ENCODE assay signal across 18 cellular contexts in the genomic region with DNA sequence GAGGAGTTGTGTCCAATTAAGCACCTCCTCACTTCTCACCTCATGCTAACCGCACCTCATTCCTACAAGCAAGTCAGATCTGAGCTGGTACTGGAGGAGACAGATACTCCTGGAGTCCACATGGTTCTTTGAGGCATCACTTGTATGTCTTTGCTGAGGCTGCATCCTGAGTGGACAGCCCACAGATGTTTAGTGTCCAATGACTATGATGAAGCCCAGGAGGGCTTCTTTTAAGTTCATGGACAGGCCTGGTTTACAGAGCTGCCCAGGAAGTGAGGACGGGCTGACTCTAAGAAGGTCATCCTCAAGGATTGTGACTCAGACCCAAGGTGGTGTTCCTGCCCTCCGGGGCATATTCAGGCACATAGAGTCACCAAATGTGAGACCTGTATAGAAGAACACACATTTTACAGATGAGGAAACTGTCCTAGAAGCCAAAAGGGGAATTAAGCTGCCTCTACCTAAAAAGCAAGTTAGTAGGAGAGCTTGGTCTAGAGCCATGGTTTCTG.
DNase-seq lines count a peak whose midpoint lies in the region; ATAC-seq and TF ChIP-seq lines count a peak whose summit lies in the region.
"Had no signal": no experiment of that assay in that cellular context is flagged by ENCODE, and none has a peak within 500 bp of the region (broad histone marks: within the 10 kb centered on the region; RNA-seq: fewer than 3 reads in every experiment).

No MANE protein-coding gene starts in this region.

- TF ChIP-seq CTCF in GM23338 (conservative IDR thresholded peaks at IDR 0.05; ENCODE audit: low read depth in 2 of 2), result no peak
- TF ChIP-seq CTCF in nephron progenitor cell (IDR thresholded peaks at IDR 0.05), result no peak

- no peaks in the 10 kb centered on the region for H3K79me2 ChIP-seq in GM23338 (replicated peaks; ENCODE audit: insufficient read depth)

- 0 out of 2 replicates have a peak overlapping the region, but pooled peaks have one; percentile 47 for H3K4me2 ChIP-seq in GM23338
- H3K4me2 ChIP-seq: BLaER1 treated with 17β-estradiol and CSF1 and Interleukin-3, amounts not matched to agents 10 nM and 100 nM had no signal

- H3K4me3 Mint-ChIP-seq in GM23338, result no peak overlapping the region
- no peak overlapping the region for H3K4me3 Mint-ChIP-seq in nephron progenitor cell
- H3K4me3 Mint-ChIP-seq: CD4-positive, CD25-positive, alpha-beta regulatory T cell; H9 had no signal

- H2AFZ ChIP-seq in GM23338, result no peak overlapping the region

- H3F3A ChIP-seq in GM23338 (replicated peaks; ENCODE audit: low read depth), result no peaks in the 10 kb centered on the region

- no peaks in the 10 kb centered on the region; the same call in 2 of the 3 replicates for H3K4me1 Mint-ChIP-seq in GM23338
- peaks cover 8% of the 10 kb centered on the region for H3K4me1 Mint-ChIP-seq in nephron progenitor cell

- H3K27me3 Mint-ChIP-seq in GM23338 (ENCODE audit: insufficient read depth, low read depth, poor library complexity) (no peaks in the 10 kb centered on the region), nephron progenitor cell (ENCODE audit: low read depth, poor library complexity) (peaks cover 3% of the 10 kb centered on the region)
- H3K27me3 Mint-ChIP-seq: CD4-positive, CD25-positive, alpha-beta regulatory T cell had no signal

- H3K36me3 Mint-ChIP-seq in GM23338 (ENCODE audit: low read depth), result peaks cover 14% of the 10 kb centered on the region; the same call in 2 of the 3 replicates
- H3K36me3 Mint-ChIP-seq in nephron progenitor cell (ENCODE audit: low read depth), result peaks cover 1% of the 10 kb centered on the region
- H3K36me3 Mint-ChIP-seq: CD4-positive, CD25-positive, alpha-beta regulatory T cell had no signal

- H3K9me3 Mint-ChIP-seq in GM23338 (peaks cover 31% of the 10 kb centered on the region), nephron progenitor cell (peaks cover 20% of the 10 kb centered on the region)

- peaks cover 4% of the 10 kb centered on the region; the same call in 1 of the 2 replicates for H3K36me3 ChIP-seq in GM23338 (ENCODE audit: insufficient read depth)
- H3K36me3 ChIP-seq: BLaER1 treated with 17β-estradiol and CSF1 and Interleukin-3, amounts not matched to agents 10 nM and 100 nM had no signal

- no peak overlapping the region for H3K4me3 ChIP-seq in GM23338
- H3K4me3 ChIP-seq: BLaER1 treated with 17β-estradiol and CSF1 and Interleukin-3, amounts not matched to agents 10 nM and 100 nM; GM12878 had no signal

- ATAC-seq in GM23338 (no peak), HG03135 (IDR thresholded peaks at IDR 0.05; ENCODE audit: unreplicated experiment) (no peak)
- ATAC-seq: GM12878 had no signal

- peaks cover 6% of the 10 kb centered on the region; the same call in 1 of the 2 replicates for H3K9me2 ChIP-seq in GM23338 (ENCODE audit: insufficient read depth)

- peaks cover 9% of the 10 kb centered on the region; the same call in 1 of the 2 replicates for H3K4me1 ChIP-seq in GM23338 (ENCODE audit: insufficient read depth)
- H3K4me1 ChIP-seq: BLaER1 treated with 17β-estradiol and CSF1 and Interleukin-3, amounts not matched to agents 10 nM and 100 nM had no signal

- DNase-seq in EL (peak; percentile 35), GM23338 (ENCODE audit: low spot score) (no peak), T1000 (lab: John Stamatoyannopoulos, UW) (peak; percentile 38), nephron progenitor cell (no peak), NCI-H2081 (lab: John Stamatoyannopoulos, UW) (no peak), HuH-7.5 (ENCODE audit: low spot score) (no peak), NCI-H146 treated with DMSO at 0.1 percent for 48 hours (lab: John Stamatoyannopoulos, UW; ENCODE audit: unreplicated experiment) (no peak)
- DNase-seq: ACHN; CD4-positive, CD25-positive, alpha-beta regulatory T cell; DMS79 treated with DMSO at 0.1 percent for 48 hours; GOT3; H9; IMR-90; KBM-7 had no signal

- H3K27ac ChIP-seq in GM23338 (ENCODE audit: low read depth), result no peak overlapping the region
- H3K27ac ChIP-seq: BLaER1 treated with 17β-estradiol and CSF1 and Interleukin-3, amounts not matched to agents 10 nM and 100 nM; HL-60 had no signal

- H3K27ac Mint-ChIP-seq in GM23338, result no peak overlapping the region
- peak overlapping the region; percentile 64 for H3K27ac Mint-ChIP-seq in nephron progenitor cell
- H3K27ac Mint-ChIP-seq: CD4-positive, CD25-positive, alpha-beta regulatory T cell; H9 had no signal

- H4K20me1 ChIP-seq in GM23338 (replicated peaks; ENCODE audit: insufficient read depth), result no peaks in the 10 kb centered on the region
- H4K20me1 ChIP-seq: BLaER1 treated with 17β-estradiol and CSF1 and Interleukin-3, amounts not matched to agents 10 nM and 100 nM had no signal

- no peaks in the 10 kb centered on the region for H3K27me3 ChIP-seq in GM23338 (ENCODE audit: insufficient read depth)
- H3K27me3 ChIP-seq: BLaER1 treated with 17β-estradiol and CSF1 and Interleukin-3, amounts not matched to agents 10 nM and 100 nM had no signal

TF ChIP-seq in GM23338, 12 proteins besides CTCF, POLR2A, EP300 and RAD21:
- TF ChIP-seq ZNF114 (CRISPR knock-in tag; IDR thresholded peaks at IDR 0.05), result no peak
- TF ChIP-seq, protein P1, sequence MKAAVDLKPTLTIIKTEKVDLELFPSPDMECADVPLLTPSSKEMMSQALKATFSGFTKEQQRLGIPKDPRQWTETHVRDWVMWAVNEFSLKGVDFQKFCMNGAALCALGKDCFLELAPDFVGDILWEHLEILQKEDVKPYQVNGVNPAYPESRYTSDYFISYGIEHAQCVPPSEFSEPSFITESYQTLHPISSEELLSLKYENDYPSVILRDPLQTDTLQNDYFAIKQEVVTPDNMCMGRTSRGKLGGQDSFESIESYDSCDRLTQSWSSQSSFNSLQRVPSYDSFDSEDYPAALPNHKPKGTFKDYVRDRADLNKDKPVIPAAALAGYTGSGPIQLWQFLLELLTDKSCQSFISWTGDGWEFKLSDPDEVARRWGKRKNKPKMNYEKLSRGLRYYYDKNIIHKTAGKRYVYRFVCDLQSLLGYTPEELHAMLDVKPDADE (IDR thresholded peaks at IDR 0.05), result no peak
- TF ChIP-seq, protein P2, sequence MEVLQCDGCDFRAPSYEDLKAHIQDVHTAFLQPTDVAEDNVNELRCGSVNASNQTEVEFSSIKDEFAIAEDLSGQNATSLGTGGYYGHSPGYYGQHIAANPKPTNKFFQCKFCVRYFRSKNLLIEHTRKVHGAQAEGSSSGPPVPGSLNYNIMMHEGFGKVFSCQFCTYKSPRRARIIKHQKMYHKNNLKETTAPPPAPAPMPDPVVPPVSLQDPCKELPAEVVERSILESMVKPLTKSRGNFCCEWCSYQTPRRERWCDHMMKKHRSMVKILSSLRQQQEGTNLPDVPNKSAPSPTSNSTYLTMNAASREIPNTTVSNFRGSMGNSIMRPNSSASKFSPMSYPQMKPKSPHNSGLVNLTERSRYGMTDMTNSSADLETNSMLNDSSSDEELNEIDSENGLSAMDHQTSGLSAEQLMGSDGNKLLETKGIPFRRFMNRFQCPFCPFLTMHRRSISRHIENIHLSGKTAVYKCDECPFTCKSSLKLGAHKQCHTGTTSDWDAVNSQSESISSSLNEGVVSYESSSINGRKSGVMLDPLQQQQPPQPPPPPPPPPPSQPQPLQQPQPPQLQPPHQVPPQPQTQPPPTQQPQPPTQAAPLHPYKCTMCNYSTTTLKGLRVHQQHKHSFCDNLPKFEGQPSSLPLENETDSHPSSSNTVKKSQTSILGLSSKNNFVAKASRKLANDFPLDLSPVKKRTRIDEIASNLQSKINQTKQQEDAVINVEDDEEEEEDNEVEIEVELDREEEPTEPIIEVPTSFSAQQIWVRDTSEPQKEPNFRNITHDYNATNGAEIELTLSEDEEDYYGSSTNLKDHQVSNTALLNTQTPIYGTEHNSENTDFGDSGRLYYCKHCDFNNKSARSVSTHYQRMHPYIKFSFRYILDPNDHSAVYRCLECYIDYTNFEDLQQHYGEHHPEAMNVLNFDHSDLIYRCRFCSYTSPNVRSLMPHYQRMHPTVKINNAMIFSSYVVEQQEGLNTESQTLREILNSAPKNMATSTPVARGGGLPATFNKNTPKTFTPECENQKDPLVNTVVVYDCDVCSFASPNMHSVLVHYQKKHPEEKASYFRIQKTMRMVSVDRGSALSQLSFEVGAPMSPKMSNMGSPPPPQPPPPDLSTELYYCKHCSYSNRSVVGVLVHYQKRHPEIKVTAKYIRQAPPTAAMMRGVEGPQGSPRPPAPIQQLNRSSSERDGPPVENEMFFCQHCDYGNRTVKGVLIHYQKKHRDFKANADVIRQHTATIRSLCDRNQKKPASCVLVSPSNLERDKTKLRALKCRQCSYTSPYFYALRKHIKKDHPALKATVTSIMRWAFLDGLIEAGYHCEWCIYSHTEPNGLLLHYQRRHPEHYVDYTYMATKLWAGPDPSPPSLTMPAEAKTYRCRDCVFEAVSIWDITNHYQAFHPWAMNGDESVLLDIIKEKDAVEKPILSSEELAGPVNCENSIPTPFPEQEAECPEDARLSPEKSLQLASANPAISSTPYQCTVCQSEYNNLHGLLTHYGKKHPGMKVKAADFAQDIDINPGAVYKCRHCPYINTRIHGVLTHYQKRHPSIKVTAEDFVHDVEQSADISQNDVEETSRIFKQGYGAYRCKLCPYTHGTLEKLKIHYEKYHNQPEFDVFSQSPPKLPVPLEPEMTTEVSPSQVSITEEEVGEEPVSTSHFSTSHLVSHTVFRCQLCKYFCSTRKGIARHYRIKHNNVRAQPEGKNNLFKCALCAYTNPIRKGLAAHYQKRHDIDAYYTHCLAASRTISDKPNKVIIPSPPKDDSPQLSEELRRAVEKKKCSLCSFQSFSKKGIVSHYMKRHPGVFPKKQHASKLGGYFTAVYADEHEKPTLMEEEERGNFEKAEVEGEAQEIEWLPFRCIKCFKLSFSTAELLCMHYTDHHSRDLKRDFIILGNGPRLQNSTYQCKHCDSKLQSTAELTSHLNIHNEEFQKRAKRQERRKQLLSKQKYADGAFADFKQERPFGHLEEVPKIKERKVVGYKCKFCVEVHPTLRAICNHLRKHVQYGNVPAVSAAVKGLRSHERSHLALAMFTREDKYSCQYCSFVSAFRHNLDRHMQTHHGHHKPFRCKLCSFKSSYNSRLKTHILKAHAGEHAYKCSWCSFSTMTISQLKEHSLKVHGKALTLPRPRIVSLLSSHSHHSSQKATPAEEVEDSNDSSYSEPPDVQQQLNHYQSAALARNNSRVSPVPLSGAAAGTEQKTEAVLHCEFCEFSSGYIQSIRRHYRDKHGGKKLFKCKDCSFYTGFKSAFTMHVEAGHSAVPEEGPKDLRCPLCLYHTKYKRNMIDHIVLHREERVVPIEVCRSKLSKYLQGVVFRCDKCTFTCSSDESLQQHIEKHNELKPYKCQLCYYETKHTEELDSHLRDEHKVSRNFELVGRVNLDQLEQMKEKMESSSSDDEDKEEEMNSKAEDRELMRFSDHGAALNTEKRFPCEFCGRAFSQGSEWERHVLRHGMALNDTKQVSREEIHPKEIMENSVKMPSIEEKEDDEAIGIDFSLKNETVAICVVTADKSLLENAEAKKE (CRISPR knock-in tag; IDR thresholded peaks at IDR 0.05), result no peak
TF ChIP-seq in GM23338: peak in this region for 0.

Comparison
In these comparisons a context has a peak if more than half of its experiments do, and no peak if none do; other contexts are left out.
1. DNase-seq: peak in EL (single experiment) and T1000 (single experiment); none in GM23338 (single experiment), nephron progenitor cell (single experiment), NCI-H2081 (0 of 2), HuH-7.5 (single experiment) and NCI-H146 treated with DMSO at 0.1 percent for 48 hours (single experiment).